Comparison of ENCODE assay signal across 21 cellular contexts in the genomic region with DNA sequence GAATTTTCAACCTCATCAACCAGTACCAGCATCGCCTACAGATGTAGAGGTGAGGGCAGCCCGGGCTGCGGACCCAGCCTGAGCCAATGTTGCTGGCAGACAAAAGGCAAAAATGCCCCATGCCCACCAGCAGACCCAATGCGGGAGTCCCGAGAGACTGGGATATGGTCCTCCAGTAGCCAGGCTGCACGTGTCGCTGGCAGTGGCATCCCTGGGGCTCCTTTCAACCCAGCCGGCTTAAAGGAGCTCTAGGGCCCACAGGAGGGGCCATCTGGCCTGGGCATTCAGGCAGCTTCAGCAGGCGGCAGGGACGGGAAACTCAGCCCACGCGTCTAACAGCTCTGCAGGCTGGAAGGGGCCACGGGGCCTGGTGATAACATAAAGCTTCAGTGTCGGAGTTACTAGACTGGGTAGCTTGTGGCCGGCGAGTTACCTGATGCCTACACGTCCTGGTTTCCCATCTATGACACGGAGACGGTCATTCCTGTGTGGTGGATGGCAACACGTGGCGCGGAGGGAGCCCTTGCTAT.
"Had no signal": no experiment of that assay in that cellular context is flagged by ENCODE, and none has a peak within 500 bp of the region (broad histone marks: within the 10 kb centered on the region; RNA-seq: fewer than 3 reads in every experiment).

No MANE protein-coding gene starts in this region.

- DNase-seq: activated CD4-positive, alpha-beta T cell treated with anti-CD3 and anti-CD28 coated beads for 1 hour; activated CD8-positive, alpha-beta memory T cell treated with anti-CD3 and anti-CD28 coated beads for 24 hours; activated effector memory CD4-positive, alpha-beta T cell treated with Interleukin-2 at 50 U/mL for 16 hours; activated naive CD4-positive, alpha-beta T cell treated with anti-CD3 and anti-CD28 coated beads, Interleukin-2, amount 10 ng/mL, durations not matched to agents 7 days and 5 days; activated T-cell treated with anti-CD3 and anti-CD28 coated beads, Interleukin-2, amount 50 U/mL, for 48 hours; amygdala; cortex of kidney; endodermal cell; head of caudate nucleus; left ventricle myocardium superior; mammary epithelial cell; midbrain; natural killer cell; ovary; stimulated activated CD4-positive, alpha-beta T cell treated with anti-CD3 and anti-CD28 coated beads, Interleukin-4, amount 100 ng/mL, for 1 hour; stimulated activated naive CD4-positive, alpha-beta T cell had no signal

- H3K4me1 Mint-ChIP-seq: activated naive CD4-positive, alpha-beta T cell treated with anti-CD3 and anti-CD28 coated beads, Interleukin-2, amount 10 ng/mL, durations not matched to agents 7 days and 5 days; endodermal cell; natural killer cell had no signal

- H3K9me3 Mint-ChIP-seq: activated naive CD4-positive, alpha-beta T cell treated with anti-CD3 and anti-CD28 coated beads, Interleukin-2, amount 10 ng/mL, durations not matched to agents 7 days and 5 days; endodermal cell; natural killer cell had no signal

- H3K9me3 ChIP-seq: gastroesophageal sphincter, ovary, prostate gland, thoracic aorta had no signal

- H3K4me3 ChIP-seq: gastroesophageal sphincter, ovary, prostate gland, thoracic aorta had no signal

- FAIRE-seq: bronchial epithelial cell, islet of Langerhans had no signal

- H3K27me3 ChIP-seq: gastroesophageal sphincter, ovary had no signal

- H3K27me3 Mint-ChIP-seq: activated naive CD4-positive, alpha-beta T cell treated with anti-CD3 and anti-CD28 coated beads, Interleukin-2, amount 10 ng/mL, durations not matched to agents 7 days and 5 days had no signal

- H3K27ac ChIP-seq: gastroesophageal sphincter, ovary, prostate gland, thoracic aorta had no signal

- H3K4me3 Mint-ChIP-seq: activated naive CD4-positive, alpha-beta T cell treated with anti-CD3 and anti-CD28 coated beads, Interleukin-2, amount 10 ng/mL, durations not matched to agents 7 days and 5 days; endodermal cell; natural killer cell had no signal

- H3K4me1 ChIP-seq: gastroesophageal sphincter, prostate gland had no signal

- H3K27ac Mint-ChIP-seq: activated naive CD4-positive, alpha-beta T cell treated with anti-CD3 and anti-CD28 coated beads, Interleukin-2, amount 10 ng/mL, durations not matched to agents 7 days and 5 days; endodermal cell; natural killer cell had no signal

- H3K36me3 Mint-ChIP-seq: activated naive CD4-positive, alpha-beta T cell treated with anti-CD3 and anti-CD28 coated beads, Interleukin-2, amount 10 ng/mL, durations not matched to agents 7 days and 5 days; natural killer cell had no signal

- H3K36me3 ChIP-seq: gastroesophageal sphincter, ovary, prostate gland, thoracic aorta had no signal
